In the genomic region with DNA sequence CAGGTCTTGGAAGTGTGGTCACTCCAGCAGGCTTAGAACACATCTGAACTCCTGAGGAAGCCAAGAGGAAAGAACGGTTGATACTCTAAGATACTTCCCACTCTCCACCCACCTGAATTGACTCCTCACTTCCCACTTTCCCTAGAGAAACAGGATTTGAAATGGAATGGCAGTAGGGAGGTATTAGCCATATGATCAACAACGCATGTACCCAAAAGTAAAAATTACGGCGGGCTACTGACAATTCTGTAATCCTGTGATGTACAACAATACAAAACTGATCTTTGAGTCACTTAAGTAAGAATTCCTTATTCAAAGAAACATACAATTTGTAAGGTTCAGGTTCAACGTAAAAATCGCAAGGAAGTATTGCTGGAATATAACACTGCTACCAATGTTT, we compare ENCODE assay signal across 9 cellular contexts. TPM values are rescaled to one million over a fixed set of nuclear protein-coding genes. Genes with fewer than 3 reads are reported as not detected.
DNase-seq lines count a peak whose midpoint lies in the region; ATAC-seq lines count a peak whose summit lies in the region.
"Had no signal": no experiment of that assay in that cellular context is flagged by ENCODE, and none has a peak within 500 bp of the region (broad histone marks: within the 10 kb centered on the region; RNA-seq: fewer than 3 reads in every experiment).

No MANE protein-coding gene starts in this region.

- no peak overlapping the region for H3K27ac Mint-ChIP-seq in activated T-helper 17 cell treated with anti-CD3 and anti-CD28 coated beads, Interleukin-2, amount 50 U/mL, for 72 hours
- H3K27ac Mint-ChIP-seq: activated T-helper 2 cell treated with anti-CD3 and anti-CD28 coated beads, Interferon-gamma antibody, Interleukin-2, Interleukin-4, amounts not matched to agents 10 μg/mL and 5 μg/mL and 100 μg/mL, durations not matched to agents 14 hours and 24 hours and 36 hours had no signal

- no peak overlapping the region for H3K4me3 Mint-ChIP-seq in activated T-helper 17 cell treated with anti-CD3 and anti-CD28 coated beads, Interleukin-2, amount 50 U/mL, for 72 hours

- H3K9me3 Mint-ChIP-seq in activated T-helper 17 cell treated with anti-CD3 and anti-CD28 coated beads, Interleukin-2, amount 50 U/mL, for 72 hours = no peaks in the 10 kb centered on the region
- H3K9me3 Mint-ChIP-seq: activated T-helper 2 cell treated with anti-CD3 and anti-CD28 coated beads, Interferon-gamma antibody, Interleukin-2, Interleukin-4, amounts not matched to agents 10 μg/mL and 5 μg/mL and 100 μg/mL, durations not matched to agents 14 hours and 24 hours and 36 hours had no signal

- peak overlapping the region; percentile 79 for H3K4me3 ChIP-seq in HUES6 (ENCODE audit: low read depth, low read length)

- H3K9me3 ChIP-seq in HUES6 (ENCODE audit: control insufficient read depth, insufficient read depth, low read depth, low read length) = no peaks in the 10 kb centered on the region

- H3K4me1 Mint-ChIP-seq in activated T-helper 17 cell treated with anti-CD3 and anti-CD28 coated beads, Interleukin-2, amount 50 U/mL, for 72 hours = no peaks in the 10 kb centered on the region

- H3K4me1 ChIP-seq in HUES6 (ENCODE audit: control insufficient read depth, insufficient read depth, low read length) = peaks cover 13% of the 10 kb centered on the region

- H3K27ac ChIP-seq in HUES6 (ENCODE audit: low read depth, low read length) = peak overlapping the region; percentile 99; the same call in 1 of the 2 replicates

- no peak for ATAC-seq in activated T-helper 17 cell treated with anti-CD3 and anti-CD28 coated beads, Interleukin-2, amount 50 U/mL, for 72 hours (replicated peaks)
- ATAC-seq in GM21529 (IDR thresholded peaks at IDR 0.05; ENCODE audit: unreplicated experiment) = no peak

- H3K27me3 ChIP-seq in HUES6 (ENCODE audit: control insufficient read depth, insufficient read depth, low read length) = no peaks in the 10 kb centered on the region

- peaks cover 68% of the 10 kb centered on the region for H3K36me3 ChIP-seq in HUES6 (ENCODE audit: control insufficient read depth, insufficient read depth, low read length)

- peak overlapping the region; percentile 98 for H3K9ac ChIP-seq in HUES6 (ENCODE audit: low read length)

- H3K27me3 Mint-ChIP-seq in activated T-helper 17 cell treated with anti-CD3 and anti-CD28 coated beads, Interleukin-2, amount 50 U/mL, for 72 hours = peaks cover 28% of the 10 kb centered on the region

- DNase-seq in cerebellar cortex (ENCODE audit: low spot score) (peak; percentile 59), left kidney (ENCODE audit: low read depth, low spot score) (peak; percentile 27), superior temporal gyrus (ENCODE audit: extremely low spot score) (peak; percentile 61), H4 (ENCODE audit: low spot score) (no peak), NCI-H748 treated with DMSO at 0.1 percent for 48 hours (lab: John Stamatoyannopoulos, UW) (no peak)

- H3K36me3 Mint-ChIP-seq in activated T-helper 17 cell treated with anti-CD3 and anti-CD28 coated beads, Interleukin-2, amount 50 U/mL, for 72 hours (ENCODE audit: low read depth) = no peaks in the 10 kb centered on the region

RNA-seq across cellular contexts. Expression of a gene that starts 3.2 kb away (rescaled TPM):
- 4.6 and 5.6 TPM in 2 replicates for total RNA-seq in H4 (2014; rRNA removed; shearing (Covaris generic))
- total RNA-seq in activated T-helper 17 cell treated with anti-CD3 and anti-CD28 coated beads, Interleukin-2, amount 50 U/mL, for 72 hours = not detected

Comparison
In these comparisons a context has a peak if more than half of its experiments do, and no peak if none do; other contexts are left out.
1. DNase-seq: peak in cerebellar cortex (single experiment), left kidney (single experiment) and superior temporal gyrus (single experiment); none in H4 (single experiment) and NCI-H748 treated with DMSO at 0.1 percent for 48 hours (single experiment).